In the genomic region with DNA sequence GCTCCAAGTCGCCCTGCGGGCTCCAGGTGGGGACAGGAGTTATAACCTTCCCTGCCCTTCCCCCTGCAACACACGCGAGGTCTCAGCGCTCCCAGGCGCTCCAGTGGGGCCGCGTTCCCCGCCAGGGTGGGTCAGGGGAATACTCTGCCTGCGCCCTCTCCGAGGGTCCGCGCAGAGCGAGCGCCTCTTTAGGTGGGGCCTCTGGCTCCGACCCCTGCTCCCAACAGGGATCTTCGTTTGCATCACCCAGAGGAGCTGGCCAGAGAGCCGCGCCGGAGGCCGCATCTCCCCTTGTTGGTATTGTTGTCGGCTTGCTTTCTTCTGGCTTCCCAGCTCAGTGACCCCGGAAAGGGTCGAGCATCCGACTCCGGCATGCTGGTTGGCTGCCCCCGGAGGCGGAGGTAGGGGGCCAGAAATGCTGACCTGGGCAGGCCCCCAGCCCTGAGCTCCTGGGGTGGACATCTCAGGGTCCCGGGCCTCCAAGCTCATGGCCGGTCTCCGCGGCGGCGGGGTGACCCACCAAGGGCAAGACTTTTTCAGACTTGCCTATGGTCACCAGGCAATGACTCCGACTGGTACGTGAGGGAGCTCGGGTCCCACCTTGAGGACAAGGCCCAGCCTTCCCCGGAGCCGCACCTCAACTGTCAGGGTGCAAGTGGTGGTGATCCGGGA, we compare ENCODE assay signal across 20 cellular contexts. TPM values are rescaled to one million over a fixed set of nuclear protein-coding genes. Genes with fewer than 3 reads are reported as not detected.
DNase-seq lines count a peak whose midpoint lies in the region; ATAC-seq, FAIRE-seq and TF ChIP-seq lines count a peak whose summit lies in the region.
"Had no signal": no experiment of that assay in that cellular context is flagged by ENCODE, and none has a peak within 500 bp of the region (broad histone marks: within the 10 kb centered on the region; RNA-seq: fewer than 3 reads in every experiment).

No MANE protein-coding gene starts in this region.

- TF ChIP-seq CTCF in H1 (IDR thresholded peaks at IDR 0.05; ENCODE audit: control extremely low read depth in 1 of 3, insufficient read depth in 1 of 3, low read depth in 1 of 3, low read length in 3 of 3) (no peak), nephron progenitor cell (IDR thresholded peaks at IDR 0.05) (no peak), smooth muscle cell (IDR thresholded peaks at IDR 0.05; ENCODE audit: borderline replicate concordance, insufficient read depth, poor library complexity, severe bottlenecking) (no peak)

- H2AFZ ChIP-seq in H1 (ENCODE audit: low read length) (peak overlapping the region; percentile 19; the same call in 1 of the 2 replicates), smooth muscle cell (ENCODE audit: low read depth) (no peak overlapping the region)

- 0 out of 2 replicates have a peak overlapping the region, but pooled peaks have one; percentile 27 for H3K18ac ChIP-seq in H1 (ENCODE audit: extremely low read depth, low read length)

- ATAC-seq in stimulated activated naive B cell treated with anti-CD40 and anti-IgM and Interleukin-4, amounts not matched to agents 10 μg/mL and 1 μg/mL and 100 μg/mL, for 72 hours (replicated peaks), result no peak
- ATAC-seq: CD8-positive, alpha-beta T cell; K562 had no signal

- no peak overlapping the region; the same call in none of the 2 replicates for H4K8ac ChIP-seq in H1 (ENCODE audit: extremely low read depth, insufficient read depth, low read length)

- peaks cover 40% of the 10 kb centered on the region for H3K4me1 ChIP-seq in HUES48 (ENCODE audit: control insufficient read depth, insufficient read depth, low read length)
- H3K4me1 ChIP-seq in H1 (replicated peaks in 1 of 4; ENCODE audit: control insufficient read depth in 3 of 4, insufficient read depth in 4 of 4, low read length in 3 of 4), result peaks cover 2 to 45% (median 33%) of the 10 kb centered on the region in 4 experiments
- peaks cover 10% of the 10 kb centered on the region for H3K4me1 ChIP-seq in smooth muscle cell (ENCODE audit: low read depth)

- H3K9me3 Mint-ChIP-seq in nephron progenitor cell, result peaks cover 4% of the 10 kb centered on the region
- peaks cover 0 to 3% of the 10 kb centered on the region in 2 donors for H3K9me3 Mint-ChIP-seq in stimulated activated naive B cell treated with anti-CD40 and anti-IgM and Interleukin-4, amounts not matched to agents 10 μg/mL and 1 μg/mL and 100 μg/mL, for 72 hours
- H3K9me3 Mint-ChIP-seq: CD8-positive, alpha-beta T cell had no signal

- peak overlapping the region; percentile 67 to 75 for H3K4me2 ChIP-seq in H1 (ENCODE audit: insufficient read depth in 1 of 2, low read depth in 2 of 2, low read length in 2 of 2)
- peak overlapping the region; percentile 46 for H3K4me2 ChIP-seq in smooth muscle cell

- peaks cover 5% of the 10 kb centered on the region; the same call in 1 of the 2 replicates for H3K23me2 ChIP-seq in H1 (ENCODE audit: low read depth, low read length)

- H3K79me1 ChIP-seq in H1 (ENCODE audit: low read depth, low read length), result no peaks in the 10 kb centered on the region

- CTCF ChIA-PET in H1 (lab: Charles Lee; ENCODE audit: partially characterized antibody), result interaction anchor here (0.6 to 7.4 kb wide), 13 partner anchors 8 to 656 kb away, joined by 3 to 84 read pairs (median 4); a partner anchor contains a TSS

- H3K4me3 Mint-ChIP-seq in nephron progenitor cell, result no peak overlapping the region
- no peak overlapping the region for H3K4me3 Mint-ChIP-seq in stimulated activated naive B cell treated with anti-CD40 and anti-IgM and Interleukin-4, amounts not matched to agents 10 μg/mL and 1 μg/mL and 100 μg/mL, for 72 hours
- H3K4me3 Mint-ChIP-seq: CD8-positive, alpha-beta T cell had no signal

- WGBS in H1 (ENCODE audit: extremely low coverage in 1 of 2, insufficient coverage in 1 of 2, insufficient read length in 1 of 2, insufficient replicate concordance in 2 of 2, low coverage in 1 of 2, low lambda C conversion rate in 2 of 2, missing lambda C conversion rate in 1 of 2), 2 experiments, result 2% methylated on average over 35 of the region's 40 CpGs; no CpG with 5 or more reads in 1 of the 2 experiments
- 12% methylated on average over 40 of the region's 40 CpGs for WGBS in smooth muscle cell (ENCODE audit: low lambda C conversion rate)

- H3K36me3 Mint-ChIP-seq in nephron progenitor cell (ENCODE audit: low read depth), result no peaks in the 10 kb centered on the region
- peaks cover 2 to 8% of the 10 kb centered on the region in 2 donors for H3K36me3 Mint-ChIP-seq in stimulated activated naive B cell treated with anti-CD40 and anti-IgM and Interleukin-4, amounts not matched to agents 10 μg/mL and 1 μg/mL and 100 μg/mL, for 72 hours
- H3K36me3 Mint-ChIP-seq: CD8-positive, alpha-beta T cell had no signal

- no peak overlapping the region for H3K56ac ChIP-seq in H1 (replicated peaks; ENCODE audit: insufficient read length, low read depth, low read length)

- no peak overlapping the region for H3K27ac ChIP-seq in HUES48 (ENCODE audit: low read depth, low read length)
- no peak overlapping the region for H3K27ac ChIP-seq in H1 (ENCODE audit: low read depth, low read length)
- H3K27ac ChIP-seq in smooth muscle cell (ENCODE audit: low read depth), result no peak overlapping the region

- H4K91ac ChIP-seq in H1 (replicated peaks; ENCODE audit: insufficient read length, low read length), result no peak overlapping the region

- no peak overlapping the region for H3K14ac ChIP-seq in H1 (ENCODE audit: insufficient read length)

- no peaks in the 10 kb centered on the region for H3K9me3 ChIP-seq in HUES48 (ENCODE audit: control insufficient read depth, insufficient read depth, low read length)
- H3K9me3 ChIP-seq in H1 (ENCODE audit: insufficient read depth in 2 of 2, low read depth in 1 of 2, low read length in 1 of 2), result no peaks in the 10 kb centered on the region
- no peaks in the 10 kb centered on the region for H3K9me3 ChIP-seq in smooth muscle cell (replicated peaks; ENCODE audit: low read depth)

- FAIRE-seq in H1 (lab: Jason Lieb, UNC) (no peak), RCC 7860 (lab: Jason Lieb, UNC) (no peak)
- FAIRE-seq: D721Med, K562 had no signal

- H2BK20ac ChIP-seq in H1 (ENCODE audit: low read length), result no peak overlapping the region

- H3K4ac ChIP-seq in H1 (replicated peaks; ENCODE audit: insufficient read length, low read depth, low read length), result peak overlapping the region; percentile 16

- POLR2A ChIA-PET in H1 (lab: Charles Lee; ENCODE audit: partially characterized antibody), result interaction anchor here (0.6 to 1.7 kb wide), 5 partner anchors 9 to 311 kb away, joined by 3 to 7 read pairs (median 3); no protein-coding TSS in a partner anchor

- DNase-seq in H1 (ENCODE audit: low read depth in 1 of 2, low spot score in 2 of 2) (peak in 1 of 2 experiments; percentile 71), nephron progenitor cell (peak; percentile 44), smooth muscle cell (lab: John Stamatoyannopoulos, UW; ENCODE audit: unreplicated experiment) (no peak), NCI-H1930 (lab: John Stamatoyannopoulos, UW) (no peak), RCC 7860 (ENCODE audit: low spot score) (no peak), NCI-H524 treated with DMSO at 0.1 percent for 48 hours (lab: John Stamatoyannopoulos, UW) (no peak)
- no peak for DNase-seq in stimulated activated naive B cell treated with anti-CD40 and anti-IgM and Interleukin-4, amounts not matched to agents 10 μg/mL and 1 μg/mL and 100 μg/mL, for 72 hours
- DNase-seq: DMS79 treated with DMSO at 0.1 percent for 48 hours; HCEC 1CT; NCI-H1436 treated with DMSO at 0.1 percent for 48 hours; NCI-H2081 treated with DMSO at 0.1 percent for 48 hours; NCI-H2227 treated with DMSO at 0.1 percent for 48 hours; NCI-H526; NK-92 treated with Interleukin-12 subunit alpha and Interleukin-12 subunit beta, amount 100 ng/mL, for 24 hours had no signal

- no peak for TF ChIP-seq POLR2A in H1 (IDR thresholded peaks at IDR 0.05; ENCODE audit: control extremely low read depth in 1 of 2, low read depth in 2 of 2, low read length in 2 of 2)

- H2AK5ac ChIP-seq in H1 (ENCODE audit: low read depth, low read length), result no peak overlapping the region

- peak overlapping the region; percentile 88 for H2BK12ac ChIP-seq in H1 (ENCODE audit: low read depth, low read length)

- peaks cover 17% of the 10 kb centered on the region for H3K4me1 Mint-ChIP-seq in nephron progenitor cell
- H3K4me1 Mint-ChIP-seq in stimulated activated naive B cell treated with anti-CD40 and anti-IgM and Interleukin-4, amounts not matched to agents 10 μg/mL and 1 μg/mL and 100 μg/mL, for 72 hours, result peaks cover 16 to 36% of the 10 kb centered on the region in 2 donors

- TF ChIP-seq RAD21 in H1 (IDR thresholded peaks at IDR 0.05 in 1 of 2, conservative IDR thresholded peaks at IDR 0.05 in 1 of 2; ENCODE audit: low read depth in 2 of 2, low read length in 2 of 2), result no peak

- no peaks in the 10 kb centered on the region for H3F3A ChIP-seq in smooth muscle cell (ENCODE audit: low read depth)

- H3K9ac ChIP-seq in HUES48 (ENCODE audit: low read depth, low read length) (no peak overlapping the region), H1 (replicated peaks in 1 of 4; ENCODE audit: extremely low read depth in 1 of 4, low read depth in 3 of 4, low read length in 3 of 4) (no peak overlapping the region), smooth muscle cell (ENCODE audit: low read depth) (no peak overlapping the region)

- H2BK5ac ChIP-seq in H1 (ENCODE audit: low read depth, low read length), result no peak overlapping the region

- no peak overlapping the region for H4K5ac ChIP-seq in H1 (ENCODE audit: insufficient read length, low read depth, low read length)

- H2BK15ac ChIP-seq in H1 (ENCODE audit: low read length), result peak overlapping the region; percentile 72; the same call in 1 of the 2 replicates

- H4K20me1 ChIP-seq in H1 (replicated peaks in 1 of 2; ENCODE audit: control insufficient read depth in 1 of 2, insufficient read depth in 2 of 2, low read length in 2 of 2) (peaks cover 6 to 8% of the 10 kb centered on the region in 2 experiments), smooth muscle cell (ENCODE audit: low read depth) (no peaks in the 10 kb centered on the region)

- H3K27me3 Mint-ChIP-seq in nephron progenitor cell (ENCODE audit: low read depth, poor library complexity), result peaks cover 98% of the 10 kb centered on the region
- H3K27me3 Mint-ChIP-seq in stimulated activated naive B cell treated with anti-CD40 and anti-IgM and Interleukin-4, amounts not matched to agents 10 μg/mL and 1 μg/mL and 100 μg/mL, for 72 hours, result peaks cover 70 to 96% of the 10 kb centered on the region in 2 donors

- H3K36me3 ChIP-seq in HUES48 (ENCODE audit: control insufficient read depth, insufficient read depth, low read length) (no peaks in the 10 kb centered on the region), H1 (ENCODE audit: control insufficient read depth in 2 of 4, insufficient read depth in 4 of 4, low read length in 3 of 4) (peaks cover 0 to 6% (median 0%) of the 10 kb centered on the region in 4 experiments; a peak in 1 of 8 replicates), smooth muscle cell (ENCODE audit: low read depth) (no peaks in the 10 kb centered on the region)

- H3K4me3 ChIP-seq in HUES48 (ENCODE audit: low read depth, low read length) (peak overlapping the region; percentile 47), H1 (ENCODE audit: extremely low read depth in 1 of 4, insufficient read depth in 2 of 4, low read depth in 3 of 4, low read length in 4 of 4) (peak overlapping the region; percentile 8 to 55 (median 25); a peak in 5 of 8 replicates), smooth muscle cell (no peak overlapping the region)
- H3K4me3 ChIP-seq: K562 had no signal

- no peak overlapping the region for H3K23ac ChIP-seq in H1 (ENCODE audit: insufficient read length)

- TF ChIP-seq EP300 in H1 (IDR thresholded peaks at IDR 0.05; ENCODE audit: borderline replicate concordance in 1 of 2, low read depth in 2 of 2, low read length in 2 of 2), result no peak

- no peaks in the 10 kb centered on the region for H3K79me2 ChIP-seq in H1 (ENCODE audit: control insufficient read depth in 1 of 2, insufficient read depth in 2 of 2, low read length in 2 of 2)
- no peaks in the 10 kb centered on the region for H3K79me2 ChIP-seq in smooth muscle cell (ENCODE audit: low read depth)

- H2BK120ac ChIP-seq in H1 (replicated peaks; ENCODE audit: low read depth, low read length), result no peak overlapping the region

- H3K27ac Mint-ChIP-seq in nephron progenitor cell, result no peak overlapping the region
- no peak overlapping the region for H3K27ac Mint-ChIP-seq in stimulated activated naive B cell treated with anti-CD40 and anti-IgM and Interleukin-4, amounts not matched to agents 10 μg/mL and 1 μg/mL and 100 μg/mL, for 72 hours
- H3K27ac Mint-ChIP-seq: CD8-positive, alpha-beta T cell had no signal

- H3K27me3 ChIP-seq in HUES48 (ENCODE audit: control insufficient read depth, insufficient read depth, low read length) (peaks cover 97% of the 10 kb centered on the region), H1 (replicated peaks in 1 of 4; ENCODE audit: control insufficient read depth in 3 of 4, extremely low read depth in 1 of 4, insufficient read depth in 3 of 4, low read length in 3 of 4) (peaks cover 63 to 90% (median 79%) of the 10 kb centered on the region in 4 experiments), smooth muscle cell (ENCODE audit: low read depth) (peaks cover 87% of the 10 kb centered on the region)

RNA-seq across cellular contexts. Expression of a gene that starts 11.2 kb away (rescaled TPM):
- not detected in 2 replicates for total RNA-seq in H1 (2021; fragmentation: NEBNext Ultra II Directional; extraction: Animal tissue kit (Norgen Biotek cat#: 25700))
- polyA plus RNA-seq in H1 (2011; rRNA removed), result not detected in 2 replicates
- not detected for polyA plus RNA-seq in H1 (2011; cell fraction: cytosol; rRNA removed)
- polyA plus RNA-seq in H1 (2011; cell fraction: nucleus; rRNA removed), result not detected
- polyA plus RNA-seq in H1 (2012, experiment 1 of 2), result 0.48 TPM in 1 of 4 replicates, not detected in the others
- polyA plus RNA-seq in H1 (2012, experiment 2 of 2), result not detected
- polyA plus RNA-seq in H1 (2013, experiment 1 of 2), result not detected
- polyA plus RNA-seq in H1 (2013, experiment 2 of 2), result 0.04 TPM
- not detected in 2 replicates for polyA minus RNA-seq in H1 (2011; rRNA and poly(A)+ RNA removed)
- not detected for polyA minus RNA-seq in H1 (2011; cell fraction: cytosol; rRNA and poly(A)+ RNA removed)
- polyA minus RNA-seq in H1 (2011; cell fraction: nucleus; rRNA and poly(A)+ RNA removed), result not detected
- 3.0 TPM in 2 replicates for total RNA-seq in smooth muscle cell
- polyA plus RNA-seq in smooth muscle cell, result 3.4 and 12.9 TPM in 2 replicates
- total RNA-seq: CD8-positive, alpha-beta T cell; HT-29 had no signal
- polyA plus RNA-seq: BJ had no signal
